ENCODE assay signal across 16 cellular contexts in genomic region chr5:133818869-133819600, GRCh38.
"Had no signal": no experiment of that assay in that cellular context is flagged by ENCODE, and none has a peak within 500 bp of the region (broad histone marks: within the 10 kb centered on the region; RNA-seq: fewer than 3 reads in every experiment).

No MANE protein-coding gene starts in this region.

- H3K27ac ChIP-seq: dorsolateral prefrontal cortex, neutrophil, WERI-Rb-1 had no signal

- DNase-seq: activated CD4-positive, alpha-beta T cell treated with anti-CD3 and anti-CD28 coated beads, Interleukin-2, amount 50 U/mL, for 48 hours; activated CD8-positive, alpha-beta memory T cell treated with anti-CD3 and anti-CD28 coated beads, Interleukin-2, amount 10 ng/mL, durations not matched to agents 7 days and 5 days; activated naive CD4-positive, alpha-beta T cell treated with anti-CD3 and anti-CD28 coated beads, Interleukin-2, amount 50 U/mL, for 16 hours; activated T-cell treated with anti-CD3 and anti-CD28 coated beads, Interleukin-2, amount 50 U/mL, for 1 hour; dorsolateral prefrontal cortex; naive B cell; stimulated activated CD4-positive, alpha-beta T cell treated with anti-CD3 and anti-CD28 coated beads, Interleukin-4, amount 100 ng/mL, for 4 hours; stimulated activated CD8-positive, alpha-beta memory T cell treated with anti-CD3 and anti-CD28 coated beads, Interleukin-4, amount 100 ng/mL, for 48 hours; stimulated activated naive CD4-positive, alpha-beta T cell treated with Interleukin-2 at 50 U/mL for 16 hours; T-helper 17 cell; trophoblast cell; WERI-Rb-1 had no signal

- H3K36me3 ChIP-seq: neutrophil, WERI-Rb-1 had no signal

- H3K36me3 Mint-ChIP-seq: activated CD8-positive, alpha-beta memory T cell treated with anti-CD3 and anti-CD28 coated beads, Interleukin-2, amount 10 ng/mL, durations not matched to agents 7 days and 5 days; naive B cell had no signal

- H3K4me2 ChIP-seq: smooth muscle cell had no signal

- H3K9me3 Mint-ChIP-seq: activated T-helper 2 cell treated with anti-CD3 and anti-CD28 coated beads, Interferon-gamma antibody, Interleukin-2, Interleukin-4, amounts not matched to agents 10 μg/mL and 5 μg/mL and 100 μg/mL, durations not matched to agents 14 hours and 24 hours and 36 hours; naive B cell had no signal

- H3K4me3 ChIP-seq: dorsolateral prefrontal cortex, lung, smooth muscle cell had no signal

- H3K9me3 ChIP-seq: neutrophil had no signal

- H3K27ac Mint-ChIP-seq: activated CD8-positive, alpha-beta memory T cell treated with anti-CD3 and anti-CD28 coated beads, Interleukin-2, amount 10 ng/mL, durations not matched to agents 7 days and 5 days; activated T-helper 2 cell treated with anti-CD3 and anti-CD28 coated beads, Interferon-gamma antibody, Interleukin-2, Interleukin-4, amounts not matched to agents 10 μg/mL and 5 μg/mL and 100 μg/mL, durations not matched to agents 14 hours and 24 hours and 36 hours; naive B cell; T-helper 17 cell had no signal

- H3K4me3 Mint-ChIP-seq: activated CD8-positive, alpha-beta memory T cell treated with anti-CD3 and anti-CD28 coated beads, Interleukin-2, amount 10 ng/mL, durations not matched to agents 7 days and 5 days; T-helper 17 cell had no signal
